ENCODE assay signal across 12 cellular contexts in the genomic region with DNA sequence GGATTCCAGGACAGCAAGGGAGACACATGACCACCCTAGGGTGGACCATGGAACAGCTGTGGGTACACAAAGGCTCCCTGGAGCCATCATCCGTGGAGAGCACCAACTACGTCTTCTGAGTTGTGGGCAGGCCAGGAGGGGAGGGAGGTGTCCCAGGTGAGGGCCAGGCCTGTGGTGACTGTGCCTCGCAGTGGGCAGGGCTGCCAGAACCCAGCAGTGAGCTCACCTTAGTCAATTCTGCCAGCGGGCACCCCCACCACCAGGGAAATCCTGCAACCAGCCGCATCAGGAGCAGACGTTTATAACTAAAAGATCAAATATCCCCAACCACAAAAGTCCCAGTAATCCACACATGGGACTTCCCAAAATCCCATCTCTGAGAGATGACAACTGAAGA. TPM values are rescaled to one million over a fixed set of nuclear protein-coding genes. Genes with fewer than 3 reads are reported as not detected.
DNase-seq lines count a peak whose midpoint lies in the region; ATAC-seq, FAIRE-seq and TF ChIP-seq lines count a peak whose summit lies in the region.
"Had no signal": no experiment of that assay in that cellular context is flagged by ENCODE, and none has a peak within 500 bp of the region (broad histone marks: within the 10 kb centered on the region; RNA-seq: fewer than 3 reads in every experiment).

No MANE protein-coding gene starts in this region.

- DNase-seq in CD4-positive, alpha-beta T cell, result no peak
- DNase-seq in T-helper 17 cell (no peak), hepatocyte (ENCODE audit: low spot score) (no peak), D721Med (ENCODE audit: insufficient read length, low spot score) (no peak), HAP-1 (ENCODE audit: low spot score in 2 of 2) (no peak)
- no peak for DNase-seq in activated naive CD4-positive, alpha-beta T cell treated with anti-CD3 and anti-CD28 coated beads, Interleukin-2, amount 50 U/mL, for 72 hours (ENCODE audit: low spot score in 2 of 2)
- no peak for DNase-seq in activated naive CD8-positive, alpha-beta T cell treated with anti-CD3 and anti-CD28 coated beads for 36 hours
- DNase-seq: activated T-cell treated with anti-CD3 and anti-CD28 coated beads, Interleukin-2, amount 50 U/mL, for 1 hour; H9; NCI-H2081; stimulated activated CD4-positive, alpha-beta T cell treated with anti-CD3 and anti-CD28 coated beads, Interleukin-2, amount 100 ng/mL, for 24 hours had no signal

- H4K20me1 ChIP-seq in hepatocyte (ENCODE audit: insufficient read depth, poor library complexity, severe bottlenecking), result peaks cover 94% of the 10 kb centered on the region

- H3K27me3 ChIP-seq in CD4-positive, alpha-beta T cell (ENCODE audit: control insufficient read depth, insufficient read depth, low read length), result no peaks in the 10 kb centered on the region
- H3K27me3 ChIP-seq in hepatocyte (no peaks in the 10 kb centered on the region), skeletal muscle tissue (ENCODE audit: control insufficient read depth in 3 of 3, insufficient read depth in 3 of 3, low read length in 3 of 3) (no peaks in the 10 kb centered on the region), HAP-1 (ENCODE audit: low read depth) (no peaks in the 10 kb centered on the region)

- POLR2A ChIA-PET in CD4-positive, alpha-beta T cell (lab: Charles Lee), result no interaction called here

- 80% methylated on average over 6 of the region's 6 CpGs for WGBS in hepatocyte (ENCODE audit: low lambda C conversion rate, missing lambda C conversion rate)

- no peak overlapping the region for H3K4me2 ChIP-seq in hepatocyte

- H3K4me1 Mint-ChIP-seq in CD4-positive, alpha-beta T cell (ENCODE audit: low read depth), result peaks cover 87% of the 10 kb centered on the region
- H3K4me1 Mint-ChIP-seq in T-helper 17 cell, result peaks cover 72% of the 10 kb centered on the region
- H3K4me1 Mint-ChIP-seq in activated naive CD8-positive, alpha-beta T cell treated with anti-CD3 and anti-CD28 coated beads for 36 hours, result peaks cover 76% of the 10 kb centered on the region

- peaks cover 98% of the 10 kb centered on the region for H3K79me2 ChIP-seq in hepatocyte

- peak overlapping the region; percentile 24 to 79 (median 51) for H3K9ac ChIP-seq in skeletal muscle tissue (ENCODE audit: low read depth in 1 of 3, low read length in 3 of 3)

- in situ Hi-C loops in HAP-1 (cut with MboI; ENCODE audit: low sequenced_read_pairs), result no loop called here

- peak overlapping the region; percentile 46 for H3K27ac Mint-ChIP-seq in CD4-positive, alpha-beta T cell
- peak overlapping the region; percentile 93 for H3K27ac Mint-ChIP-seq in T-helper 17 cell
- peak overlapping the region in 1 of 2 donors; percentile 63 for H3K27ac Mint-ChIP-seq in activated naive CD4-positive, alpha-beta T cell treated with anti-CD3 and anti-CD28 coated beads, Interleukin-2, amount 50 U/mL, for 72 hours
- no peak overlapping the region for H3K27ac Mint-ChIP-seq in activated naive CD8-positive, alpha-beta T cell treated with anti-CD3 and anti-CD28 coated beads for 36 hours

- H2AFZ ChIP-seq in hepatocyte, result no peak overlapping the region

- no peak overlapping the region for H3K4me3 Mint-ChIP-seq in CD4-positive, alpha-beta T cell
- peak overlapping the region; percentile 76 for H3K4me3 Mint-ChIP-seq in T-helper 17 cell
- H3K4me3 Mint-ChIP-seq in activated naive CD8-positive, alpha-beta T cell treated with anti-CD3 and anti-CD28 coated beads for 36 hours, result no peak overlapping the region
- H3K4me3 Mint-ChIP-seq: H9 had no signal

- H3K4me1 ChIP-seq in hepatocyte (ENCODE audit: insufficient read depth) (peaks cover 32% of the 10 kb centered on the region), skeletal muscle tissue (ENCODE audit: control insufficient read depth in 3 of 3, insufficient read depth in 3 of 3, low read length in 3 of 3) (peaks cover 91 to 96% (median 94%) of the 10 kb centered on the region in 3 donors), HAP-1 (no peaks in the 10 kb centered on the region)

- FAIRE-seq in D721Med (lab: Jason Lieb, UNC), result no peak

- intact Hi-C loops in CD4-positive, alpha-beta T cell (cut with DNase I, micrococcal nuclease), result no loop called here

- H3K36me3 ChIP-seq in hepatocyte (replicated peaks; ENCODE audit: insufficient read depth, low read depth) (no peaks in the 10 kb centered on the region), skeletal muscle tissue (ENCODE audit: control insufficient read depth in 3 of 3, insufficient read depth in 3 of 3, low read length in 3 of 3) (no peaks in the 10 kb centered on the region), HAP-1 (replicated peaks) (no peaks in the 10 kb centered on the region)

- no peak for ATAC-seq in CD4-positive, alpha-beta T cell (ENCODE audit: poor library complexity)
- ATAC-seq in T-helper 17 cell, result peak; percentile 10
- ATAC-seq in activated naive CD4-positive, alpha-beta T cell treated with anti-CD3 and anti-CD28 coated beads, Interleukin-2, amount 50 U/mL, for 72 hours, result no peak

- TF ChIP-seq CTCF in CD4-positive, alpha-beta T cell (IDR thresholded peaks at IDR 0.05), result no peak
- TF ChIP-seq CTCF in hepatocyte (IDR thresholded peaks at IDR 0.05; ENCODE audit: poor library complexity) (no peak), D721Med (IDR thresholded peaks at IDR 0.05; ENCODE audit: insufficient read depth, missing control alignments) (no peak)

- H3K27me3 Mint-ChIP-seq in CD4-positive, alpha-beta T cell, result no peaks in the 10 kb centered on the region
- no peaks in the 10 kb centered on the region for H3K27me3 Mint-ChIP-seq in T-helper 17 cell
- H3K27me3 Mint-ChIP-seq in activated naive CD8-positive, alpha-beta T cell treated with anti-CD3 and anti-CD28 coated beads for 36 hours, result no peaks in the 10 kb centered on the region

- H3K9me3 Mint-ChIP-seq in CD4-positive, alpha-beta T cell, result no peaks in the 10 kb centered on the region
- H3K9me3 Mint-ChIP-seq in activated naive CD4-positive, alpha-beta T cell treated with anti-CD3 and anti-CD28 coated beads, Interleukin-2, amount 50 U/mL, for 72 hours, result no peaks in the 10 kb centered on the region
- H3K9me3 Mint-ChIP-seq in activated naive CD8-positive, alpha-beta T cell treated with anti-CD3 and anti-CD28 coated beads for 36 hours, result no peaks in the 10 kb centered on the region
- H3K9me3 Mint-ChIP-seq: H9 had no signal

- H3K36me3 Mint-ChIP-seq in CD4-positive, alpha-beta T cell (ENCODE audit: low read depth), result no peaks in the 10 kb centered on the region
- H3K36me3 Mint-ChIP-seq in T-helper 17 cell (ENCODE audit: low read depth), result no peaks in the 10 kb centered on the region
- no peaks in the 10 kb centered on the region for H3K36me3 Mint-ChIP-seq in activated naive CD4-positive, alpha-beta T cell treated with anti-CD3 and anti-CD28 coated beads, Interleukin-2, amount 50 U/mL, for 72 hours
- H3K36me3 Mint-ChIP-seq in activated naive CD8-positive, alpha-beta T cell treated with anti-CD3 and anti-CD28 coated beads for 36 hours, result no peaks in the 10 kb centered on the region

- H3K9me3 ChIP-seq in CD4-positive, alpha-beta T cell (ENCODE audit: control insufficient read depth, low read length), result no peaks in the 10 kb centered on the region
- no peaks in the 10 kb centered on the region for H3K9me3 ChIP-seq in T-helper 17 cell (ENCODE audit: control insufficient read depth, low read length, poor library complexity, severe bottlenecking)
- H3K9me3 ChIP-seq in hepatocyte (ENCODE audit: low read depth), result no peaks in the 10 kb centered on the region
- no peaks in the 10 kb centered on the region for H3K9me3 ChIP-seq in skeletal muscle tissue (ENCODE audit: control insufficient read depth in 3 of 3, low read length in 3 of 3)
- H3K9me3 ChIP-seq in HAP-1, result no peaks in the 10 kb centered on the region

- CTCF ChIA-PET in CD4-positive, alpha-beta T cell (lab: Charles Lee), result interaction anchor here (1.5 to 3.6 kb wide), 2 partner anchors 17 to 345 kb away, joined by 3 to 10 read pairs; no protein-coding TSS in a partner anchor

- H3K4me3 ChIP-seq in hepatocyte (no peak overlapping the region), skeletal muscle tissue (ENCODE audit: low read length in 3 of 3) (peak overlapping the region in 2 of 3 donors; percentile 35 to 65), HAP-1 (no peak overlapping the region)

- no peak overlapping the region for H3K27ac ChIP-seq in CD4-positive, alpha-beta T cell (ENCODE audit: low read depth, low read length)
- peak overlapping the region; percentile 81 for H3K27ac ChIP-seq in hepatocyte
- peak overlapping the region; percentile 80 for H3K27ac ChIP-seq in skeletal muscle tissue (ENCODE audit: low read depth, low read length)

- no peaks in the 10 kb centered on the region for H3K9me2 ChIP-seq in hepatocyte (replicated peaks; ENCODE audit: insufficient read depth)

RNA-seq across cellular contexts. Expression of a gene that starts 19.6 kb away (rescaled TPM):
- 10 to 100 TPM; 46.2 to 46.8 TPM for total RNA-seq in CD4-positive, alpha-beta T cell
- total RNA-seq in T-helper 17 cell (10 to 100 TPM; 51.0 to 62.8 TPM), hepatocyte (3.9 and 11.0 TPM in 2 replicates), skeletal muscle tissue (24.5 TPM)
- polyA plus RNA-seq in hepatocyte, result 15.0 and 18.1 TPM in 2 replicates
- total RNA-seq in activated naive CD4-positive, alpha-beta T cell treated with anti-CD3 and anti-CD28 coated beads, Interleukin-2, amount 50 U/mL, for 72 hours, result 10 to 100 TPM; 18.8 to 23.0 TPM
- 10 to 100 TPM; 20.0 to 21.0 TPM for total RNA-seq in activated naive CD8-positive, alpha-beta T cell treated with anti-CD3 and anti-CD28 coated beads for 36 hours

RNA-seq across cellular contexts. Expression of a gene that starts 41.1 kb away (rescaled TPM):
- 100 to 1,000 TPM; 147 to 152 TPM for total RNA-seq in CD4-positive, alpha-beta T cell
- total RNA-seq in T-helper 17 cell (100 to 1,000 TPM; 149 to 186 TPM), hepatocyte (183 and 195 TPM in 2 replicates), skeletal muscle tissue (116 TPM)
- 247 and 262 TPM in 2 replicates for polyA plus RNA-seq in hepatocyte
- 100 to 1,000 TPM; 153 to 236 TPM for total RNA-seq in activated naive CD4-positive, alpha-beta T cell treated with anti-CD3 and anti-CD28 coated beads, Interleukin-2, amount 50 U/mL, for 72 hours
- total RNA-seq in activated naive CD8-positive, alpha-beta T cell treated with anti-CD3 and anti-CD28 coated beads for 36 hours, result 100 to 1,000 TPM; 168 to 170 TPM

RNA-seq across cellular contexts. Expression of a gene that starts 55.4 kb away (rescaled TPM):
- 10 to 100 TPM; 64.2 to 66.9 TPM for total RNA-seq in CD4-positive, alpha-beta T cell
- total RNA-seq in T-helper 17 cell, result 10 to 100 TPM; 69.6 to 78.5 TPM
- 76.3 and 91.7 TPM in 2 replicates for total RNA-seq in hepatocyte
- 85.7 and 89.2 TPM in 2 replicates for polyA plus RNA-seq in hepatocyte
- total RNA-seq in skeletal muscle tissue, result 36.0 TPM
- total RNA-seq in activated naive CD4-positive, alpha-beta T cell treated with anti-CD3 and anti-CD28 coated beads, Interleukin-2, amount 50 U/mL, for 72 hours, result 100 to 1,000 TPM in 1 of 2 donors, 10 to 100 TPM in 1; 75.8 to 122 TPM
- total RNA-seq in activated naive CD8-positive, alpha-beta T cell treated with anti-CD3 and anti-CD28 coated beads for 36 hours, result 100 to 1,000 TPM; 116 to 124 TPM

Comparison
In these comparisons a context has a peak if more than half of its experiments do, and no peak if none do; other contexts are left out.
1. H3K4me3 ChIP-seq: peak in skeletal muscle tissue (2 of 3); none in hepatocyte (single experiment) and HAP-1 (single experiment).